In genomic region chr2:234292955-234293228, GRCh38 we compare ENCODE assay signal across 1 cellular context.
TF ChIP-seq lines count a peak whose summit lies in the region.

No MANE protein-coding gene starts in this region.

TF ChIP-seq in GM12878, 131 proteins besides CTCF, POLR2A, EP300 and RAD21 (continued from another document):
- TF ChIP-seq ZNF592 (IDR thresholded peaks at IDR 0.05) (no peak), KAT2A (conservative IDR thresholded peaks at IDR 0.05; ENCODE audit: control insufficient read depth, low read depth, low read length) (no peak), ZBTB33 (IDR thresholded peaks at IDR 0.05) (no peak), ZSCAN29 (IDR thresholded peaks at IDR 0.05) (no peak), HSF1 (IDR thresholded peaks at IDR 0.05; ENCODE audit: low read depth, low read length) (no peak), ATF3 (IDR thresholded peaks at IDR 0.05; ENCODE audit: borderline replicate concordance, extremely low read depth, low read depth, low read length) (no peak), EGR1 (IDR thresholded peaks at IDR 0.05; ENCODE audit: borderline replicate concordance in 1 of 2, low read depth in 2 of 2, low read length in 2 of 2) (no peak), TAF1 (IDR thresholded peaks at IDR 0.05; ENCODE audit: borderline replicate concordance, low read depth, low read length) (no peak), YBX1 (IDR thresholded peaks at IDR 0.05) (no peak), RCOR1 (conservative IDR thresholded peaks at IDR 0.05; ENCODE audit: low read depth, low read length) (no peak), ZNF274 (IDR thresholded peaks at IDR 0.05; ENCODE audit: insufficient read depth, insufficient read length) (no peak), ZNF207 (IDR thresholded peaks at IDR 0.05; ENCODE audit: borderline replicate concordance) (no peak)
